In the genomic region with DNA sequence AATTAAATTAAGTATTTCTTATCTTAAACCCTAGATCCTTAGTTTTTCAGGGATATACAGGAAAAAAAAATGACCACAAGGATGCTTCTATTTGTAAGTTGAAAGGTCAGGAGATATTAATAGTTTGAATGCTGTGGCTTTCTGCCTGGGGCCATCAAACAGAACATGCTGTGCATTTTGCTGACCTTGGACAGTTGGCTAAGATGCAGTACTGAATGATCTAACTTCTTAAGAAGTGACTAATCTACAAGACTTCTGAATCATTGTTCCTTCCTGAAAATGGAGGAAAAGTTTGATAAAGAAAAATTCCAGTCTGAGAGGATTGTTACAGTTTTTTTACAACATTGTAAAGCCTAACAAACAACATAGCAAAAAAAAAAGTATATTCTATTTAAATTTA, we compare ENCODE assay signal across 1 cellular context.
A peak's percentile ranks its signal among the peaks of the same experiment; 100 is the strongest.
TF ChIP-seq lines count a peak whose summit lies in the region.

No MANE protein-coding gene starts in this region.

TF ChIP-seq in liver, 16 proteins besides CTCF, POLR2A, EP300 and RAD21 (continued from another document):
- TF ChIP-seq, protein P1, sequence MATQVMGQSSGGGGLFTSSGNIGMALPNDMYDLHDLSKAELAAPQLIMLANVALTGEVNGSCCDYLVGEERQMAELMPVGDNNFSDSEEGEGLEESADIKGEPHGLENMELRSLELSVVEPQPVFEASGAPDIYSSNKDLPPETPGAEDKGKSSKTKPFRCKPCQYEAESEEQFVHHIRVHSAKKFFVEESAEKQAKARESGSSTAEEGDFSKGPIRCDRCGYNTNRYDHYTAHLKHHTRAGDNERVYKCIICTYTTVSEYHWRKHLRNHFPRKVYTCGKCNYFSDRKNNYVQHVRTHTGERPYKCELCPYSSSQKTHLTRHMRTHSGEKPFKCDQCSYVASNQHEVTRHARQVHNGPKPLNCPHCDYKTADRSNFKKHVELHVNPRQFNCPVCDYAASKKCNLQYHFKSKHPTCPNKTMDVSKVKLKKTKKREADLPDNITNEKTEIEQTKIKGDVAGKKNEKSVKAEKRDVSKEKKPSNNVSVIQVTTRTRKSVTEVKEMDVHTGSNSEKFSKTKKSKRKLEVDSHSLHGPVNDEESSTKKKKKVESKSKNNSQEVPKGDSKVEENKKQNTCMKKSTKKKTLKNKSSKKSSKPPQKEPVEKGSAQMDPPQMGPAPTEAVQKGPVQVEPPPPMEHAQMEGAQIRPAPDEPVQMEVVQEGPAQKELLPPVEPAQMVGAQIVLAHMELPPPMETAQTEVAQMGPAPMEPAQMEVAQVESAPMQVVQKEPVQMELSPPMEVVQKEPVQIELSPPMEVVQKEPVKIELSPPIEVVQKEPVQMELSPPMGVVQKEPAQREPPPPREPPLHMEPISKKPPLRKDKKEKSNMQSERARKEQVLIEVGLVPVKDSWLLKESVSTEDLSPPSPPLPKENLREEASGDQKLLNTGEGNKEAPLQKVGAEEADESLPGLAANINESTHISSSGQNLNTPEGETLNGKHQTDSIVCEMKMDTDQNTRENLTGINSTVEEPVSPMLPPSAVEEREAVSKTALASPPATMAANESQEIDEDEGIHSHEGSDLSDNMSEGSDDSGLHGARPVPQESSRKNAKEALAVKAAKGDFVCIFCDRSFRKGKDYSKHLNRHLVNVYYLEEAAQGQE (IDR thresholded peaks at IDR 0.05), result no peak
- TF ChIP-seq SP1 (IDR thresholded peaks at IDR 0.05), result peak; percentile 34
- TF ChIP-seq HNF4A (conservative IDR thresholded peaks at IDR 0.05), result no peak
- peak in 1 of 2 donors; percentile 46 for TF ChIP-seq JUND (IDR thresholded peaks at IDR 0.05)
- no peak for TF ChIP-seq FOXA2 (IDR thresholded peaks at IDR 0.05)
- peak; percentile 95 for TF ChIP-seq NR2F2 (IDR thresholded peaks at IDR 0.05)
- peak; percentile 55 for TF ChIP-seq YY1 (IDR thresholded peaks at IDR 0.05)
- TF ChIP-seq HNF4G (IDR thresholded peaks at IDR 0.05), result no peak
